14 cellular contexts compared by ENCODE assay signal in the genomic region with DNA sequence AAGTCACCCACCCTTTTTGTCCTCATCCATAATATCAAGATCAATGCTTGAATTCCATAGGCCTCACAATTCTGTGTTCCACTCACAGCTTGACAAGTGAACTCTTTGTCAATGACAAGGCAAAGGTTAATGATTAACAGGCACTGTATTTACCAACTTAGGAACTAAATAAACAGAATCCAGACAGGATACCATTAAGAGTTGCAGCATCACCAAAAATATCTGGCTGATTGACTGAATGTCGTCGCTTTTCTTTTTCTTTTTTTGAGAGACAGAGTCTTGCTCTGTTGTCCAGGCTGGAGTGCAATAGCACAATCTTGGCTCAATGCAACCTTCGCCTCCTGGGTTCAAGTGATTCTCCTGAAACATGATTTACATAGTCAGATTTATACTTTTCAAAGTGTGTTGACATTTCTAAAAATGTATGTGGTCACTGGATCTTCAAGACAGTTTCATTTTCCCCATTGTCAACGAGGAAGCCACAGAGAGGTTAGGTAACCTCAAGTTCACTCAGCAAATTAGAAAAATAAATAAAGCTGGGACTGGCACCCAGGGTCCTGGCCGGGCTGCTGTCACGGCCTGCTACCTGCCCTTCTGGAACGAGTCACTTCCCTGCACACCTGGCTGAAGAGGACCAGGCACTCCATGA.
A peak's percentile ranks its signal among the peaks of the same experiment; 100 is the strongest.
DNase-seq lines count a peak whose midpoint lies in the region; ATAC-seq, FAIRE-seq and TF ChIP-seq lines count a peak whose summit lies in the region.
"Had no signal": no experiment of that assay in that cellular context is flagged by ENCODE, and none has a peak within 500 bp of the region (broad histone marks: within the 10 kb centered on the region; RNA-seq: fewer than 3 reads in every experiment).

No MANE protein-coding gene starts in this region.

- TF ChIP-seq EP300 in transverse colon (IDR thresholded peaks at IDR 0.05; ENCODE audit: low read depth): no peak

- POLR2A ChIA-PET in PC-3 (lab: Charles Lee; ENCODE audit: unreplicated experiment): no interaction called here

- H3K36me3 ChIP-seq in PC-3 (ENCODE audit: low read depth, low read length) (no peaks in the 10 kb centered on the region), transverse colon (peaks cover 0 to 6% (median 0%) of the 10 kb centered on the region in 4 donors)
- H3K36me3 ChIP-seq: adrenal gland had no signal

- peak in 1 of 2 donors; percentile 16 for ATAC-seq in activated T-cell treated with anti-CD3 and anti-CD28 coated beads, Interleukin-2, amount 50 U/mL, for 72 hours (replicated peaks in 1 of 2)
- ATAC-seq in PC-3 (no peak), left colon (peak; percentile 16)

- BruUV-seq in PC-3 (replicated peaks; lab: Mats Ljungman, UMichigan): no TSS peak

- no peak overlapping the region for H3K4me3 ChIP-seq in PC-3 (ENCODE audit: low read length)
- no peak overlapping the region for H3K4me3 ChIP-seq in transverse colon
- H3K4me3 ChIP-seq: adrenal gland had no signal

- H3K27me3 Mint-ChIP-seq in activated T-cell treated with anti-CD3 and anti-CD28 coated beads, Interleukin-2, amount 50 U/mL, for 72 hours (ENCODE audit: low read depth): no peaks in the 10 kb centered on the region
- H3K27me3 Mint-ChIP-seq in nephron progenitor cell (ENCODE audit: low read depth, poor library complexity): no peaks in the 10 kb centered on the region

- no peak overlapping the region for H2AFZ ChIP-seq in PC-3 (ENCODE audit: low read length)

- in situ Hi-C loops in transverse colon (cut with MboI; ENCODE audit: low pct_ligation_motif_present in 1 of 4, low pct_unique_long_range_greater_than_20kb in 1 of 4, low sequenced_read_pairs in 3 of 4): no loop called here

- no peaks in the 10 kb centered on the region for H3K9me3 ChIP-seq in PC-3 (ENCODE audit: low read length)
- no peaks in the 10 kb centered on the region for H3K9me3 ChIP-seq in transverse colon
- H3K9me3 ChIP-seq: adrenal gland had no signal

- TF ChIP-seq CTCF in PC-3 (conservative IDR thresholded peaks at IDR 0.05; ENCODE audit: low read depth, low read length) (no peak), transverse colon (IDR thresholded peaks at IDR 0.05) (no peak), nephron progenitor cell (IDR thresholded peaks at IDR 0.05) (no peak)

- H3K36me3 Mint-ChIP-seq in activated T-cell treated with anti-CD3 and anti-CD28 coated beads, Interleukin-2, amount 50 U/mL, for 72 hours (ENCODE audit: insufficient read depth in 2 of 2): peaks cover 4 to 6% of the 10 kb centered on the region in 2 donors
- H3K36me3 Mint-ChIP-seq in nephron progenitor cell (ENCODE audit: low read depth): peaks cover 80% of the 10 kb centered on the region

- H3K4me1 Mint-ChIP-seq in activated T-cell treated with anti-CD3 and anti-CD28 coated beads, Interleukin-2, amount 50 U/mL, for 72 hours (ENCODE audit: low read depth): peaks cover 41% of the 10 kb centered on the region
- peaks cover 16% of the 10 kb centered on the region for H3K4me1 Mint-ChIP-seq in nephron progenitor cell

- H3K27me3 ChIP-seq in PC-3 (ENCODE audit: low read length): no peaks in the 10 kb centered on the region
- no peaks in the 10 kb centered on the region for H3K27me3 ChIP-seq in transverse colon
- H3K27me3 ChIP-seq: adrenal gland had no signal

- H3K9me2 ChIP-seq in PC-3 (replicated peaks; ENCODE audit: low read length): no peaks in the 10 kb centered on the region

- no peak for DNase-seq in activated T-cell treated with anti-CD3 and anti-CD28 coated beads, Interleukin-2, amount 50 U/mL, for 72 hours
- DNase-seq in activated T-cell treated with anti-CD3 and anti-CD28 coated beads, Interleukin-2, amount 50 U/mL, for 48 hours: no peak
- DNase-seq in PC-3 (peak; percentile 58), left colon (no peak), transverse colon (peak; percentile 10), RCC 7860 (ENCODE audit: low spot score) (no peak), nephron progenitor cell (no peak), UCSD-AML1 (lab: John Stamatoyannopoulos, UW; ENCODE audit: unreplicated experiment) (no peak)
- DNase-seq: adrenal gland, DMS79 treated with DMSO at 0.1 percent for 48 hours, erythroblast, hippocampal formation, NCI-H2081 treated with DMSO at 0.1 percent for 48 hours, OCI-M1 had no signal

- no peaks in the 10 kb centered on the region for H3F3A ChIP-seq in PC-3 (ENCODE audit: low read length, unreplicated experiment)

- H3K79me2 ChIP-seq in PC-3 (ENCODE audit: low read length): no peaks in the 10 kb centered on the region

- CTCF ChIA-PET in PC-3 (lab: Charles Lee): no interaction called here

- WGBS in transverse colon (ENCODE audit: low coverage in 1 of 2), 2 donors: 30 to 51% methylated on average over 5 to 7 of the region's 7 CpGs

- H3K27ac ChIP-seq in PC-3 (ENCODE audit: low read length) (peak overlapping the region; percentile 21), transverse colon (peak overlapping the region; percentile 85 to 91 (median 88))
- H3K27ac ChIP-seq: adrenal gland had no signal

- peak; percentile 11 for TF ChIP-seq POLR2A in transverse colon (IDR thresholded peaks at IDR 0.05)

- peak overlapping the region in 1 of 2 donors; percentile 50 for H3K4me3 Mint-ChIP-seq in activated T-cell treated with anti-CD3 and anti-CD28 coated beads, Interleukin-2, amount 50 U/mL, for 72 hours
- H3K4me3 Mint-ChIP-seq in nephron progenitor cell: no peak overlapping the region

- H3K4me1 ChIP-seq in PC-3 (ENCODE audit: insufficient read depth, low read length): peaks cover 24% of the 10 kb centered on the region
- peaks cover 28 to 79% (median 61%) of the 10 kb centered on the region in 4 donors for H3K4me1 ChIP-seq in transverse colon

- no peak overlapping the region for H3K9ac ChIP-seq in PC-3 (ENCODE audit: low read length)

- peaks cover 2 to 3% of the 10 kb centered on the region in 2 donors for H3K9me3 Mint-ChIP-seq in activated T-cell treated with anti-CD3 and anti-CD28 coated beads, Interleukin-2, amount 50 U/mL, for 72 hours
- H3K9me3 Mint-ChIP-seq in nephron progenitor cell: peaks cover 11% of the 10 kb centered on the region

- no peak for FAIRE-seq in RCC 7860 (lab: Jason Lieb, UNC)

- intact Hi-C loops in PC-3 (cut with micrococcal nuclease): no loop called here
- intact Hi-C loops in left colon (cut with DNase I, micrococcal nuclease): no loop called here
- intact Hi-C loops in transverse colon (cut with DNase I; ENCODE audit: low total_unique reads): no loop called here

- H3K4me2 ChIP-seq in PC-3 (ENCODE audit: low read length): peak overlapping the region; percentile 29; the same call in 1 of the 2 replicates

- no peaks in the 10 kb centered on the region for H4K20me1 ChIP-seq in PC-3 (ENCODE audit: low read length)

- H3K27ac Mint-ChIP-seq in activated T-cell treated with anti-CD3 and anti-CD28 coated beads, Interleukin-2, amount 50 U/mL, for 72 hours: peak overlapping the region; percentile 70
- H3K27ac Mint-ChIP-seq in nephron progenitor cell: no peak overlapping the region

Comparison
In these comparisons a context has a peak if more than half of its experiments do, and no peak if none do; other contexts are left out.
1. DNase-seq: peak in PC-3 (single experiment) and transverse colon (single experiment); none in activated T-cell treated with anti-CD3 and anti-CD28 coated beads, Interleukin-2, amount 50 U/mL, for 72 hours (0 of 2), activated T-cell treated with anti-CD3 and anti-CD28 coated beads, Interleukin-2, amount 50 U/mL, for 48 hours (0 of 2), left colon (0 of 2), RCC 7860 (single experiment), nephron progenitor cell (single experiment) and UCSD-AML1 (single experiment).